1 cellular context compared by ENCODE assay signal in genomic region chr20:41133709-41134361, GRCh38.
A peak's percentile ranks its signal among the peaks of the same experiment; 100 is the strongest.
TF ChIP-seq lines count a peak whose summit lies in the region.

No MANE protein-coding gene starts in this region.

TF ChIP-seq in K562, 482 proteins besides CTCF, POLR2A, EP300 and RAD21 (continued from another document and continues in another):
- TF ChIP-seq ZNF740 (CRISPR knock-in tag; IDR thresholded peaks at IDR 0.05) (no peak), ZNF740 (tag; IDR thresholded peaks at IDR 0.05) (no peak), SRSF9 (IDR thresholded peaks at IDR 0.05; ENCODE audit: borderline replicate concordance, low read depth, low read length) (no peak), KHSRP (IDR thresholded peaks at IDR 0.05) (no peak), ATF2 (CRISPR knock-in tag; IDR thresholded peaks at IDR 0.05) (no peak), NUFIP1 (IDR thresholded peaks at IDR 0.05; ENCODE audit: partially characterized antibody) (no peak), HNRNPL (IDR thresholded peaks at IDR 0.05; ENCODE audit: low read depth, low read length) (no peak), ZNF217 (CRISPR knock-in tag; IDR thresholded peaks at IDR 0.05) (no peak), SOX6 (IDR thresholded peaks at IDR 0.05) (no peak), ZNF717 (CRISPR knock-in tag; IDR thresholded peaks at IDR 0.05) (no peak), ATF1 (CRISPR knock-in tag; IDR thresholded peaks at IDR 0.05) (no peak), ATF1 (tag; IDR thresholded peaks at IDR 0.05) (peak; percentile 89), NRF1 (conservative IDR thresholded peaks at IDR 0.05 in 1 of 2, IDR thresholded peaks at IDR 0.05 in 1 of 2) (peak; percentile 55 to 56; a peak in 3 of 4 replicates), RCOR1 (IDR thresholded peaks at IDR 0.05; ENCODE audit: borderline replicate concordance in 1 of 2, low read depth in 2 of 2, low read length in 2 of 2) (0 out of 4 replicates have a peak, but pooled peaks of 1 of the 2 experiments have one; percentile 10), MYC (IDR thresholded peaks at IDR 0.05; ENCODE audit: low read depth, low read length) (no peak), MYC (CRISPR knock-in tag; IDR thresholded peaks at IDR 0.05; ENCODE audit: borderline replicate concordance, low read depth) (no peak), PHTF2 (CRISPR knock-in tag; IDR thresholded peaks at IDR 0.05) (no peak), XRCC4 (IDR thresholded peaks at IDR 0.05; ENCODE audit: extremely low read depth, insufficient read depth, insufficient read length) (no peak), EWSR1 (IDR thresholded peaks at IDR 0.05; ENCODE audit: borderline replicate concordance, low read depth, partially characterized antibody) (no peak), NFATC3 (IDR thresholded peaks at IDR 0.05) (no peak), EGR1 (conservative IDR thresholded peaks at IDR 0.05) (peak; percentile 94), E2F6 (IDR thresholded peaks at IDR 0.05; ENCODE audit: borderline replicate concordance in 1 of 2, extremely low read depth in 1 of 2, insufficient read depth in 1 of 2, insufficient read length in 1 of 2, low read depth in 1 of 2, low read length in 1 of 2, poor library complexity in 1 of 2, severe bottlenecking in 1 of 2) (no peak), CCNT2 (IDR thresholded peaks at IDR 0.05; ENCODE audit: borderline replicate concordance, extremely low read depth, insufficient read length, low read depth, low read length) (no peak), RFX1 (IDR thresholded peaks at IDR 0.05) (no peak), SMARCA5 (IDR thresholded peaks at IDR 0.05) (peak; percentile 65), TFAP4 (CRISPR knock-in tag; IDR thresholded peaks at IDR 0.05; ENCODE audit: borderline replicate concordance) (peak; percentile 45; the same call in 1 of the 2 replicates), MTA1 (IDR thresholded peaks at IDR 0.05; ENCODE audit: borderline replicate concordance) (no peak), KDM1A (IDR thresholded peaks at IDR 0.05) (peak in 1 of 2 experiments; percentile 81), ZNF436 (CRISPR knock-in tag; IDR thresholded peaks at IDR 0.05) (no peak), MTA3 (IDR thresholded peaks at IDR 0.05; ENCODE audit: borderline replicate concordance) (no peak), CHD4 (IDR thresholded peaks at IDR 0.05; ENCODE audit: insufficient read depth, insufficient replicate concordance, low read depth, low read length, poor library complexity, severe bottlenecking) (peak; percentile 53), BHLHE40 (IDR thresholded peaks at IDR 0.05; ENCODE audit: low read length) (peak; percentile 57), MYBL2 (IDR thresholded peaks at IDR 0.05; ENCODE audit: low read depth) (no peak), MYBL2 (CRISPR knock-in tag; IDR thresholded peaks at IDR 0.05; ENCODE audit: borderline replicate concordance) (no peak), ZNF655 (CRISPR knock-in tag; IDR thresholded peaks at IDR 0.05) (no peak), CREB1 (IDR thresholded peaks at IDR 0.05) (peak; percentile 75), CREB1 (CRISPR knock-in tag; IDR thresholded peaks at IDR 0.05) (peak; percentile 56; the same call in 1 of the 2 replicates), ZNF696 (CRISPR knock-in tag; conservative IDR thresholded peaks at IDR 0.05) (no peak), ZNF134 (CRISPR knock-in tag; conservative IDR thresholded peaks at IDR 0.05) (no peak), GTF3C2 (IDR thresholded peaks at IDR 0.05; ENCODE audit: borderline replicate concordance, extremely low read depth, insufficient read length) (no peak), HSF4 (CRISPR knock-in tag; IDR thresholded peaks at IDR 0.05; ENCODE audit: borderline replicate concordance) (no peak), RERE (CRISPR knock-in tag; IDR thresholded peaks at IDR 0.05; ENCODE audit: borderline replicate concordance) (no peak), JUND (IDR thresholded peaks at IDR 0.05; ENCODE audit: borderline replicate concordance, low read depth, low read length) (peak; percentile 49; the same call in 1 of the 2 replicates), JUND (tag; IDR thresholded peaks at IDR 0.05; ENCODE audit: borderline replicate concordance, low read depth, low read length) (no peak), MAFK (IDR thresholded peaks at IDR 0.05; ENCODE audit: low read length) (no peak), PCBP2 (IDR thresholded peaks at IDR 0.05; ENCODE audit: low read depth, low read length, poor library complexity, severe bottlenecking) (no peak), SIN3A (IDR thresholded peaks at IDR 0.05; ENCODE audit: borderline replicate concordance in 2 of 2, control insufficient read depth in 1 of 2, low read depth in 2 of 2, low read length in 2 of 2) (no peak), YY1 (IDR thresholded peaks at IDR 0.05; ENCODE audit: borderline replicate concordance in 1 of 3, control insufficient read depth in 1 of 3, extremely low read depth in 1 of 3, insufficient read depth in 3 of 3, insufficient read length in 1 of 3, insufficient replicate concordance in 2 of 3, low read depth in 1 of 3, low read length in 2 of 3) (no peak), ZBTB7A (IDR thresholded peaks at IDR 0.05; ENCODE audit: borderline replicate concordance, control insufficient read depth, low read depth, low read length) (no peak), RBM25 (IDR thresholded peaks at IDR 0.05; ENCODE audit: low read depth, low read length, severe bottlenecking) (peak; percentile 88), CREM (IDR thresholded peaks at IDR 0.05; ENCODE audit: low read depth) (peak; percentile 92), CEBPG (CRISPR knock-in tag; IDR thresholded peaks at IDR 0.05) (no peak; the same call in 1 of the 2 replicates), CEBPG (tag; conservative IDR thresholded peaks at IDR 0.05 in 1 of 2, IDR thresholded peaks at IDR 0.05 in 1 of 2) (no peak), ZNF133 (CRISPR knock-in tag; IDR thresholded peaks at IDR 0.05) (no peak), RHOXF2B (CRISPR knock-in tag; conservative IDR thresholded peaks at IDR 0.05) (no peak), MBD1 (CRISPR knock-in tag; IDR thresholded peaks at IDR 0.05) (no peak), POLR2AphosphoS2 (IDR thresholded peaks at IDR 0.05; ENCODE audit: low read length) (no peak), BCOR (IDR thresholded peaks at IDR 0.05) (peak; percentile 94)
